In the genomic region with DNA sequence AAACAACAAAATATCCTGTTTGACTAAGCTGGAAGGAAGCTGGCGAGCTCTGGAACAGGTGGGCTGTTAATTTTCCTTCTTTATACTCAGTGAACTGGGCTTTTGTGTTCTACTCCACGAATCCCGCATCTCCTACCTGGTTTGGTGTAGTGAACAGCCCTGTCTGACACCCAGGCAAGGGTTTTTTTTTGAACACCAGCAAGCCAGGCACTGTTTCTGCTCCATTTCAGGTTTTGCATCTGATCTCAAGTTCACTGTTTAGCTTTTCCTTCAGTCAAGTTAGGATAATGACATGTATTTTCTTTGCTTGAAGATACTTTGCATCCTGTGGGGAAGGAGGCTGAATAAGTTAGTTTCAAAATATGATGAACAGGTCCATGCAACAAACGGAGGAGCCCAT, we compare ENCODE assay signal across 20 cellular contexts.
DNase-seq lines count a peak whose midpoint lies in the region; ATAC-seq and TF ChIP-seq lines count a peak whose summit lies in the region.
"Had no signal": no experiment of that assay in that cellular context is flagged by ENCODE, and none has a peak within 500 bp of the region (broad histone marks: within the 10 kb centered on the region; RNA-seq: fewer than 3 reads in every experiment).

No MANE protein-coding gene starts in this region.

- no peaks in the 10 kb centered on the region for H4K20me1 ChIP-seq in BLaER1 treated with 17β-estradiol and CSF1 and Interleukin-3, amounts not matched to agents 10 nM and 100 nM

- H3K4me3 Mint-ChIP-seq in WTC11 (no peak overlapping the region), endothelial cell (ENCODE audit: unreplicated experiment) (no peak overlapping the region)
- H3K4me3 Mint-ChIP-seq: HFFc6 had no signal

- TF ChIP-seq CTCF in WTC11 (IDR thresholded peaks at IDR 0.05) (no peak), endothelial cell (IDR thresholded peaks at IDR 0.05; ENCODE audit: unreplicated experiment) (no peak), foreskin keratinocyte (conservative IDR thresholded peaks at IDR 0.05) (no peak)

- peaks cover 5 to 17% (median 7%) of the 10 kb centered on the region in 11 experiments; a peak in 12 of 22 replicates for H3K9me3 ChIP-seq in BLaER1 treated with 17β-estradiol and CSF1 and Interleukin-3, amounts not matched to agents 10 nM and 100 nM (replicated peaks in 1 of 11)
- H3K9me3 ChIP-seq: SJCRH30 had no signal

- no peak overlapping the region for H3K27ac Mint-ChIP-seq in WTC11
- H3K27ac Mint-ChIP-seq in endothelial cell (ENCODE audit: unreplicated experiment), result peak overlapping the region; percentile 8
- H3K27ac Mint-ChIP-seq: HFFc6 had no signal

- no peaks in the 10 kb centered on the region for H3K27me3 ChIP-seq in BLaER1 treated with 17β-estradiol and CSF1 and Interleukin-3, amounts not matched to agents 10 nM and 100 nM
- no peaks in the 10 kb centered on the region for H3K27me3 ChIP-seq in foreskin keratinocyte
- H3K27me3 ChIP-seq: SJCRH30 had no signal

- H3K36me3 Mint-ChIP-seq in WTC11 (peaks cover 3% of the 10 kb centered on the region), endothelial cell (ENCODE audit: low read depth, unreplicated experiment) (no peaks in the 10 kb centered on the region)

- H3K4me1 Mint-ChIP-seq in WTC11 (peaks cover 24% of the 10 kb centered on the region), endothelial cell (ENCODE audit: unreplicated experiment) (peaks cover 61% of the 10 kb centered on the region)

- peaks cover 0 to 11% (median 0%) of the 10 kb centered on the region in 11 experiments; a peak in 3 of 22 replicates for H3K36me3 ChIP-seq in BLaER1 treated with 17β-estradiol and CSF1 and Interleukin-3, amounts not matched to agents 10 nM and 100 nM
- H3K36me3 ChIP-seq: SJCRH30 had no signal

- H3K27ac ChIP-seq in BLaER1 treated with 17β-estradiol and CSF1 and Interleukin-3, amounts not matched to agents 10 nM and 100 nM, result peak overlapping the region in 6 of 11 experiments; percentile 3 to 88 (median 83); a peak in 7 of 22 replicates
- H3K27ac ChIP-seq in foreskin keratinocyte, result no peak overlapping the region
- H3K27ac ChIP-seq: PC-9, SJCRH30 had no signal

- H3K9me3 Mint-ChIP-seq in WTC11 (peaks cover 8% of the 10 kb centered on the region), endothelial cell (ENCODE audit: unreplicated experiment) (no peaks in the 10 kb centered on the region)
- H3K9me3 Mint-ChIP-seq: HFFc6 had no signal

- peaks cover 20 to 49% (median 31%) of the 10 kb centered on the region in 10 experiments for H3K4me1 ChIP-seq in BLaER1 treated with 17β-estradiol and CSF1 and Interleukin-3, amounts not matched to agents 10 nM and 100 nM
- H3K4me1 ChIP-seq in foreskin keratinocyte, result peaks cover 5% of the 10 kb centered on the region

- peak overlapping the region in 5 of 11 experiments; percentile 23 to 87 (median 73); a peak in 8 of 22 replicates for H3K4me2 ChIP-seq in BLaER1 treated with 17β-estradiol and CSF1 and Interleukin-3, amounts not matched to agents 10 nM and 100 nM
- H3K4me2 ChIP-seq: PC-9 had no signal

- POLR2A ChIA-PET in WTC11 (lab: Charles Lee), result interaction anchor here (0.6 kb wide), 1 partner anchor 22 kb away, joined by 3 read pairs; no protein-coding TSS in a partner anchor

- H3K27me3 Mint-ChIP-seq in WTC11 (ENCODE audit: low read depth) (no peaks in the 10 kb centered on the region), endothelial cell (ENCODE audit: unreplicated experiment) (peaks cover 2% of the 10 kb centered on the region)

- H3K4me3 ChIP-seq in BLaER1 treated with 17β-estradiol and CSF1 and Interleukin-3, amounts not matched to agents 10 nM and 100 nM, result no peak overlapping the region
- H3K4me3 ChIP-seq: PC-9, SJCRH30 had no signal

- CTCF ChIA-PET in WTC11 (lab: Charles Lee), result interaction anchor here (0.6 to 1.2 kb wide), 3 partner anchors 9 to 697 kb away, joined by 3 to 4 read pairs (median 3); no protein-coding TSS in a partner anchor

- DNase-seq in COR-L47 (lab: John Stamatoyannopoulos, UW) (peak; percentile 16), WTC11 (ENCODE audit: low spot score) (no peak), endothelial cell (ENCODE audit: low spot score) (no peak), foreskin keratinocyte (no peak), SW480 (ENCODE audit: low spot score) (no peak)
- DNase-seq: ACHN, AML-193, Calu3, DND-41, GF-D8, HFFc6, NCI-H1105 treated with DMSO at 0.1 percent for 48 hours, NCI-H187 treated with DMSO at 0.1 percent for 48 hours, NCI-H2171 treated with DMSO at 0.1 percent for 48 hours, NCI-H446 treated with DMSO at 0.1 percent for 48 hours, NCI-H748 treated with DMSO at 0.1 percent for 48 hours, PC-9, SJCRH30 had no signal

- ATAC-seq in WTC11 (peak; percentile 57), foreskin keratinocyte (no peak), GM18868 (IDR thresholded peaks at IDR 0.05; ENCODE audit: unreplicated experiment) (no peak)

- no peak overlapping the region for H3K9ac ChIP-seq in BLaER1 treated with 17β-estradiol and CSF1 and Interleukin-3, amounts not matched to agents 10 nM and 100 nM

TF ChIP-seq in WTC11, 78 proteins besides CTCF, POLR2A, EP300 and RAD21:
- TF ChIP-seq, protein P1, sequence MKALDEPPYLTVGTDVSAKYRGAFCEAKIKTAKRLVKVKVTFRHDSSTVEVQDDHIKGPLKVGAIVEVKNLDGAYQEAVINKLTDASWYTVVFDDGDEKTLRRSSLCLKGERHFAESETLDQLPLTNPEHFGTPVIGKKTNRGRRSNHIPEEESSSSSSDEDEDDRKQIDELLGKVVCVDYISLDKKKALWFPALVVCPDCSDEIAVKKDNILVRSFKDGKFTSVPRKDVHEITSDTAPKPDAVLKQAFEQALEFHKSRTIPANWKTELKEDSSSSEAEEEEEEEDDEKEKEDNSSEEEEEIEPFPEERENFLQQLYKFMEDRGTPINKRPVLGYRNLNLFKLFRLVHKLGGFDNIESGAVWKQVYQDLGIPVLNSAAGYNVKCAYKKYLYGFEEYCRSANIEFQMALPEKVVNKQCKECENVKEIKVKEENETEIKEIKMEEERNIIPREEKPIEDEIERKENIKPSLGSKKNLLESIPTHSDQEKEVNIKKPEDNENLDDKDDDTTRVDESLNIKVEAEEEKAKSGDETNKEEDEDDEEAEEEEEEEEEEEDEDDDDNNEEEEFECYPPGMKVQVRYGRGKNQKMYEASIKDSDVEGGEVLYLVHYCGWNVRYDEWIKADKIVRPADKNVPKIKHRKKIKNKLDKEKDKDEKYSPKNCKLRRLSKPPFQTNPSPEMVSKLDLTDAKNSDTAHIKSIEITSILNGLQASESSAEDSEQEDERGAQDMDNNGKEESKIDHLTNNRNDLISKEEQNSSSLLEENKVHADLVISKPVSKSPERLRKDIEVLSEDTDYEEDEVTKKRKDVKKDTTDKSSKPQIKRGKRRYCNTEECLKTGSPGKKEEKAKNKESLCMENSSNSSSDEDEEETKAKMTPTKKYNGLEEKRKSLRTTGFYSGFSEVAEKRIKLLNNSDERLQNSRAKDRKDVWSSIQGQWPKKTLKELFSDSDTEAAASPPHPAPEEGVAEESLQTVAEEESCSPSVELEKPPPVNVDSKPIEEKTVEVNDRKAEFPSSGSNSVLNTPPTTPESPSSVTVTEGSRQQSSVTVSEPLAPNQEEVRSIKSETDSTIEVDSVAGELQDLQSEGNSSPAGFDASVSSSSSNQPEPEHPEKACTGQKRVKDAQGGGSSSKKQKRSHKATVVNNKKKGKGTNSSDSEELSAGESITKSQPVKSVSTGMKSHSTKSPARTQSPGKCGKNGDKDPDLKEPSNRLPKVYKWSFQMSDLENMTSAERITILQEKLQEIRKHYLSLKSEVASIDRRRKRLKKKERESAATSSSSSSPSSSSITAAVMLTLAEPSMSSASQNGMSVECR (CRISPR knock-in tag; IDR thresholded peaks at IDR 0.05; ENCODE audit: borderline replicate concordance), result no peak
- TF ChIP-seq, protein P2, sequence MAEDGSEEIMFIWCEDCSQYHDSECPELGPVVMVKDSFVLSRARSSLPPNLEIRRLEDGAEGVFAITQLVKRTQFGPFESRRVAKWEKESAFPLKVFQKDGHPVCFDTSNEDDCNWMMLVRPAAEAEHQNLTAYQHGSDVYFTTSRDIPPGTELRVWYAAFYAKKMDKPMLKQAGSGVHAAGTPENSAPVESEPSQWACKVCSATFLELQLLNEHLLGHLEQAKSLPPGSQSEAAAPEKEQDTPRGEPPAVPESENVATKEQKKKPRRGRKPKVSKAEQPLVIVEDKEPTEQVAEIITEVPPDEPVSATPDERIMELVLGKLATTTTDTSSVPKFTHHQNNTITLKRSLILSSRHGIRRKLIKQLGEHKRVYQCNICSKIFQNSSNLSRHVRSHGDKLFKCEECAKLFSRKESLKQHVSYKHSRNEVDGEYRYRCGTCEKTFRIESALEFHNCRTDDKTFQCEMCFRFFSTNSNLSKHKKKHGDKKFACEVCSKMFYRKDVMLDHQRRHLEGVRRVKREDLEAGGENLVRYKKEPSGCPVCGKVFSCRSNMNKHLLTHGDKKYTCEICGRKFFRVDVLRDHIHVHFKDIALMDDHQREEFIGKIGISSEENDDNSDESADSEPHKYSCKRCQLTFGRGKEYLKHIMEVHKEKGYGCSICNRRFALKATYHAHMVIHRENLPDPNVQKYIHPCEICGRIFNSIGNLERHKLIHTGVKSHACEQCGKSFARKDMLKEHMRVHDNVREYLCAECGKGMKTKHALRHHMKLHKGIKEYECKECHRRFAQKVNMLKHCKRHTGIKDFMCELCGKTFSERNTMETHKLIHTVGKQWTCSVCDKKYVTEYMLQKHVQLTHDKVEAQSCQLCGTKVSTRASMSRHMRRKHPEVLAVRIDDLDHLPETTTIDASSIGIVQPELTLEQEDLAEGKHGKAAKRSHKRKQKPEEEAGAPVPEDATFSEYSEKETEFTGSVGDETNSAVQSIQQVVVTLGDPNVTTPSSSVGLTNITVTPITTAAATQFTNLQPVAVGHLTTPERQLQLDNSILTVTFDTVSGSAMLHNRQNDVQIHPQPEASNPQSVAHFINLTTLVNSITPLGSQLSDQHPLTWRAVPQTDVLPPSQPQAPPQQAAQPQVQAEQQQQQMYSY (CRISPR knock-in tag; IDR thresholded peaks at IDR 0.05), result peak; percentile 88
TF ChIP-seq in WTC11: peak in this region for 1.
